ENCODE assay signal across 22 cellular contexts in the genomic region with DNA sequence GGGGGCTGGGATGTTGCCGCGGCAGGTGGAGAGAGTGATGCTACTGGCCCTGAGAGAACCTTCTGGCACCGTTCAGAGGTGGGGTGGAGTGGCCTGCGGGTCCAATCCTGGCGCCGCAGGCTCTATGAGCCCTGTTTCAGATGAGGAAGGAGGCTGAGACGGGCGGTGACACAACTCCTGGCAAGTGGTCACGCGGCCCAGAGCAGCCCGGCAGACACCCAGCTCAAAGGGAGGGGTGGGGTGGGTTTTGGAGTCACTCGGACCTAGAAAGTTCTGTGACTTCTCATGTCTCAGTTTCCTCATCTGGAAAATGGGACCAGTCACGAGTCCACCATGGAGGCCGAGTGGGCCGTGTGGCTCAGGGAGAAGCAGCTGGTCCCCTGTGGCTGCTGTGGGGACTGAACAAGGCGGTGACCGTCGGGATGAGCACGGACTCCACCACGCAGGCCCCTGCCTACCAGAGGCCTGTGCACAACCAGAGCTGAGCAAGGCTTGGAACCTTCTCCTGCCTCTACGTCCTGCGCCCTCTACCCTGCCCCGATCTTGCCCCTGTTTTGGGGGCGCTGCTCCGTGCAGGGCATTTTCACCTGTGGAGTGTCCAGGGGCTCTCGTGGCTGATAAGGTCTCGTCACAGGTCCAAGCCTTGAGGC. TPM values are rescaled to one million over a fixed set of nuclear protein-coding genes. Genes with fewer than 3 reads are reported as not detected.
A peak's percentile ranks its signal among the peaks of the same experiment; 100 is the strongest.
DNase-seq lines count a peak whose midpoint lies in the region; ATAC-seq, FAIRE-seq and TF ChIP-seq lines count a peak whose summit lies in the region.
"Had no signal": no experiment of that assay in that cellular context is flagged by ENCODE, and none has a peak within 500 bp of the region (broad histone marks: within the 10 kb centered on the region; RNA-seq: fewer than 3 reads in every experiment).

No MANE protein-coding gene starts in this region.

- no peak for TF ChIP-seq RAD21 in K562 (CRISPR knock-in tag; conservative IDR thresholded peaks at IDR 0.05 in 1 of 2, IDR thresholded peaks at IDR 0.05 in 1 of 2)

- H3K4me1 ChIP-seq in K562 (replicated peaks in 1 of 2; ENCODE audit: control insufficient read depth in 2 of 2, insufficient read depth in 2 of 2, low read length in 2 of 2) (peaks cover 0 to 54% of the 10 kb centered on the region in 2 experiments; a peak in 3 of 5 replicates), mucosa of stomach (ENCODE audit: control insufficient read depth, insufficient read depth, low read length) (peaks cover 71% of the 10 kb centered on the region), upper lobe of right lung (peaks cover 18% of the 10 kb centered on the region)

- in situ Hi-C loops in K562 (cut with MboI): no loop called here

- H3K9me1 ChIP-seq in K562 (ENCODE audit: control insufficient read depth, insufficient read depth, low read length): no peaks in the 10 kb centered on the region

- ATAC-seq in Right ventricle myocardium superior (ENCODE audit: poor library complexity) (no peak), left cardiac atrium (no peak), K562 (no peak), upper lobe of right lung (peak; percentile 42)
- ATAC-seq: A549; activated CD8-positive, alpha-beta T cell treated with anti-CD3 and anti-CD28 coated beads, Interleukin-2, amount 10 ng/mL, durations not matched to agents 7 days and 5 days; left colon; natural killer cell; stimulated activated naive CD8-positive, alpha-beta T cell treated with anti-CD3 and anti-CD28 coated beads, Interleukin-15, Interleukin-2, amounts not matched to agents 100 U/mL and 50 U/mL, for 24 hours had no signal

- intact Hi-C loops in Right ventricle myocardium superior (cut with DNase I) (no loop called here), left cardiac atrium (cut with DNase I) (no loop called here), K562 (cut with micrococcal nuclease) (no loop called here), upper lobe of right lung (cut with DNase I) (no loop called here)

- no peak for TF ChIP-seq EP300 in K562 (IDR thresholded peaks at IDR 0.05; ENCODE audit: low read length)

- H3K36me3 ChIP-seq in K562 (ENCODE audit: control insufficient read depth, insufficient read depth, low read length): no peaks in the 10 kb centered on the region
- no peaks in the 10 kb centered on the region for H3K36me3 ChIP-seq in mucosa of stomach (ENCODE audit: control insufficient read depth, insufficient read depth, low read length)
- no peaks in the 10 kb centered on the region for H3K36me3 ChIP-seq in upper lobe of right lung
- H3K36me3 ChIP-seq: prostate gland had no signal

- H3K79me2 ChIP-seq in K562 (ENCODE audit: control insufficient read depth, insufficient read depth, low read length): peaks cover 31% of the 10 kb centered on the region

- FAIRE-seq in K562 (lab: Jason Lieb, UNC): no peak
- FAIRE-seq in urothelium cell line (lab: Jason Lieb, UNC): no peak
- FAIRE-seq: A549, GM18507 had no signal

- no peak overlapping the region for H3K4me3 ChIP-seq in K562
- no peak overlapping the region for H3K4me3 ChIP-seq in mucosa of stomach (ENCODE audit: low read length)
- no peak overlapping the region for H3K4me3 ChIP-seq in upper lobe of right lung
- H3K4me3 ChIP-seq: A549, prostate gland had no signal

- BruUV-seq in K562 (replicated peaks; lab: Mats Ljungman, UMichigan): no TSS peak

- H2AFZ ChIP-seq in K562 (ENCODE audit: low read depth, low read length): no peak overlapping the region

- DNase-seq in Right ventricle myocardium superior (peak; percentile 74), left cardiac atrium (no peak), K562 (ENCODE audit: extremely low read depth in 1 of 4, low spot score in 3 of 4) (no peak), upper lobe of right lung (peak; percentile 85), urothelium cell line (ENCODE audit: low spot score) (no peak), COLO829 (ENCODE audit: low spot score) (no peak)
- DNase-seq in stimulated activated naive CD4-positive, alpha-beta T cell treated with Interleukin-2 at 50 U/mL for 16 hours (lab: John Stamatoyannopoulos, UW): no peak
- DNase-seq: activated CD8-positive, alpha-beta T cell treated with anti-CD3 and anti-CD28 coated beads, Interleukin-2, amount 10 ng/mL, durations not matched to agents 7 days and 5 days; CD4-positive, alpha-beta T cell; DMS79; endodermal cell; H9; Kasumi-1; left colon; natural killer cell; NCI-H146; T-helper 1 cell had no signal

- peak overlapping the region in 1 of 2 experiments; percentile 9; a peak in 1 of 4 replicates for H3K9ac ChIP-seq in K562 (ENCODE audit: insufficient read depth in 1 of 2, low read depth in 2 of 2, low read length in 2 of 2)
- peak overlapping the region; percentile 28 for H3K9ac ChIP-seq in mucosa of stomach (ENCODE audit: low read length)

- CTCF ChIA-PET in K562 (lab: Yijun Ruan, JAX; ENCODE audit: low intra/inter-chr PET ratio): no interaction called here

- TF ChIP-seq CTCF in K562 (IDR thresholded peaks at IDR 0.05 in 2 of 3, conservative IDR thresholded peaks at IDR 0.05 in 1 of 3; ENCODE audit: insufficient read depth in 2 of 3, low read depth in 1 of 3, low read length in 3 of 3) (no peak), upper lobe of right lung (IDR thresholded peaks at IDR 0.05) (no peak)

- POLR2A ChIA-PET in K562 (lab: Yijun Ruan, JAX): no interaction called here

- 86% methylated on average over 10 of the region's 27 CpGs for WGBS in K562 (ENCODE audit: insufficient coverage, low coverage, missing lambda C conversion rate)

- H4K20me1 ChIP-seq in K562 (replicated peaks; ENCODE audit: control insufficient read depth, insufficient read depth, low read length): 0 out of 2 replicates have a peak, but pooled peaks cover 3% of the 10 kb centered on the region

- H3K27me3 ChIP-seq in K562 (ENCODE audit: control insufficient read depth in 2 of 2, insufficient read depth in 2 of 2, low read length in 2 of 2) (no peaks in the 10 kb centered on the region), mucosa of stomach (ENCODE audit: control insufficient read depth, insufficient read depth, low read length) (no peaks in the 10 kb centered on the region), upper lobe of right lung (no peaks in the 10 kb centered on the region)

- no peak overlapping the region for H3K4me2 ChIP-seq in K562 (ENCODE audit: insufficient read depth, low read length)
- H3K4me2 ChIP-seq: A549 had no signal

- no peak for TF ChIP-seq POLR2A in K562 (conservative IDR thresholded peaks at IDR 0.05)

- no peak overlapping the region for H3K27ac ChIP-seq in K562 (ENCODE audit: extremely low read depth, low read depth, low read length)
- H3K27ac ChIP-seq in upper lobe of right lung: no peak overlapping the region
- H3K27ac ChIP-seq: A549, prostate gland had no signal

- H3K9me3 ChIP-seq in K562 (replicated peaks; ENCODE audit: control insufficient read depth, insufficient read depth, low read depth, low read length): no peaks in the 10 kb centered on the region
- no peaks in the 10 kb centered on the region for H3K9me3 ChIP-seq in mucosa of stomach (ENCODE audit: control insufficient read depth, low read length)
- no peaks in the 10 kb centered on the region for H3K9me3 ChIP-seq in upper lobe of right lung
- H3K9me3 ChIP-seq: A549, prostate gland had no signal

RNA-seq across cellular contexts. Expression of gene TSPO, which starts 3.7 kb away (rescaled TPM):
- total RNA-seq in Right ventricle myocardium superior (126 TPM), left cardiac atrium (100 to 1,000 TPM in 1 of 2 donors, 10 to 100 TPM in 1; 96.2 to 147 TPM), K562 (2014; rRNA removed) (108 and 141 TPM in 2 replicates), K562 (2014; rRNA removed; fragmentation: Illumina TruSeq; extraction: Trizol) (6.0 and 7.2 TPM in 2 replicates), K562 (2015; rRNA removed; fragmentation: Illumina TruSeq; extraction: Trizol) (25.3 and 29.2 TPM in 2 replicates), K562 (2021) (81.7 and 82.4 TPM in 2 replicates), upper lobe of right lung (185 TPM)
- total RNA-seq in K562 (2011; cell fraction: chromatin; rRNA removed; ENCODE audit: low replicate concordance): 4.2 and 18.3 TPM in 2 replicates
- 30.4 and 33.7 TPM in 2 replicates for total RNA-seq in K562 (2011; cell fraction: nucleolus; rRNA removed)
- 12.2 and 13.5 TPM in 2 replicates for total RNA-seq in K562 (2011; cell fraction: nucleoplasm; rRNA removed)
- polyA plus RNA-seq in K562 (2011; rRNA removed) (29.0 and 49.9 TPM in 2 replicates), K562 (2014; fragmentation: Illumina TruSeq; extraction: Trizol) (11.5 and 38.8 TPM in 2 replicates), K562 (2014; fragmentation: Nextera tagmentation; extraction: Ambion mirVana) (10 to 100 TPM in 1 of 2 experiments, 1 to 10 TPM in 1; 4.9 to 18.0 TPM), K562 (2014; rRNA removed) (126 and 139 TPM in 2 replicates)
- polyA plus RNA-seq in K562 (2011; cell fraction: cytosol; rRNA removed): 81.9 and 251 TPM in 2 replicates
- polyA plus RNA-seq in K562 (2011; cell fraction: nucleus; rRNA removed): 42.5 and 50.8 TPM in 2 replicates
- polyA plus RNA-seq in K562 (2012): 45.5 and 82.4 TPM in 2 replicates
- polyA minus RNA-seq in K562 (2011; rRNA and poly(A)+ RNA removed): 2.7 and 3.9 TPM in 2 replicates
- polyA minus RNA-seq in K562 (2011; cell fraction: cytosol; rRNA and poly(A)+ RNA removed): 15.2 and 30.7 TPM in 2 replicates
- polyA minus RNA-seq in K562 (2011; cell fraction: nucleus; rRNA and poly(A)+ RNA removed): 7.3 and 7.7 TPM in 2 replicates

RNA-seq across cellular contexts. Expression of gene MCAT, which starts 11.8 kb away (rescaled TPM):
- total RNA-seq in Right ventricle myocardium superior (16.9 TPM), left cardiac atrium (10 to 100 TPM; 10.4 to 12.7 TPM), K562 (2014; rRNA removed) (23.7 and 28.4 TPM in 2 replicates), K562 (2014; rRNA removed; fragmentation: Illumina TruSeq; extraction: Trizol) (8.1 and 9.6 TPM in 2 replicates), K562 (2015; rRNA removed; fragmentation: Illumina TruSeq; extraction: Trizol) (11.7 and 12.4 TPM in 2 replicates), K562 (2021) (26.3 and 27.8 TPM in 2 replicates), upper lobe of right lung (12.1 TPM)
- total RNA-seq in K562 (2011; cell fraction: chromatin; rRNA removed; ENCODE audit: low replicate concordance): 25.0 and 49.3 TPM in 2 replicates
- 30.9 and 31.7 TPM in 2 replicates for total RNA-seq in K562 (2011; cell fraction: nucleolus; rRNA removed)
- 31.2 and 31.8 TPM in 2 replicates for total RNA-seq in K562 (2011; cell fraction: nucleoplasm; rRNA removed)
- polyA plus RNA-seq in K562 (2011; rRNA removed) (13.9 and 14.0 TPM in 2 replicates), K562 (2014; fragmentation: Illumina TruSeq; extraction: Trizol) (15.0 TPM in 2 replicates), K562 (2014; fragmentation: Nextera tagmentation; extraction: Ambion mirVana) (1 to 10 TPM; 3.3 to 4.6 TPM), K562 (2014; rRNA removed) (25.3 and 27.7 TPM in 2 replicates)
- 17.7 and 40.8 TPM in 2 replicates for polyA plus RNA-seq in K562 (2011; cell fraction: cytosol; rRNA removed)
- polyA plus RNA-seq in K562 (2011; cell fraction: nucleus; rRNA removed): 13.2 and 14.3 TPM in 2 replicates
- polyA plus RNA-seq in K562 (2012): 12.8 and 15.3 TPM in 2 replicates
- 15.7 and 17.6 TPM in 2 replicates for polyA minus RNA-seq in K562 (2011; rRNA and poly(A)+ RNA removed)
- polyA minus RNA-seq in K562 (2011; cell fraction: cytosol; rRNA and poly(A)+ RNA removed): 9.4 and 11.2 TPM in 2 replicates
- 8.2 and 15.8 TPM in 2 replicates for polyA minus RNA-seq in K562 (2011; cell fraction: nucleus; rRNA and poly(A)+ RNA removed)

RNA-seq across cellular contexts. Expression of gene TTLL12, which starts 31.9 kb away (rescaled TPM):
- 11.1 TPM for total RNA-seq in Right ventricle myocardium superior
- total RNA-seq in left cardiac atrium: 10 to 100 TPM in 1 of 2 donors, 1 to 10 TPM in 1; 9.3 to 10.3 TPM
- 25.0 and 72.9 TPM in 2 replicates for total RNA-seq in K562 (2011; cell fraction: chromatin; rRNA removed; ENCODE audit: low replicate concordance)
- total RNA-seq in K562 (2011; cell fraction: nucleolus; rRNA removed): 53.6 and 60.0 TPM in 2 replicates
- 38.6 and 40.0 TPM in 2 replicates for total RNA-seq in K562 (2011; cell fraction: nucleoplasm; rRNA removed)
- 110 and 158 TPM in 2 replicates for total RNA-seq in K562 (2014; rRNA removed)
- total RNA-seq in K562 (2014; rRNA removed; fragmentation: Illumina TruSeq; extraction: Trizol): 15.6 and 19.4 TPM in 2 replicates
- total RNA-seq in K562 (2015; rRNA removed; fragmentation: Illumina TruSeq; extraction: Trizol): 43.0 and 46.7 TPM in 2 replicates
- total RNA-seq in K562 (2021): 125 and 128 TPM in 2 replicates
- 34.1 and 51.4 TPM in 2 replicates for polyA plus RNA-seq in K562 (2011; rRNA removed)
- polyA plus RNA-seq in K562 (2011; cell fraction: cytosol; rRNA removed): 41.6 and 126 TPM in 2 replicates
- 57.2 and 116 TPM in 2 replicates for polyA plus RNA-seq in K562 (2011; cell fraction: nucleus; rRNA removed)
- 74.1 and 75.9 TPM in 2 replicates for polyA plus RNA-seq in K562 (2012)
- polyA plus RNA-seq in K562 (2014; fragmentation: Illumina TruSeq; extraction: Trizol): 70.4 and 136 TPM in 2 replicates
- 1 to 10 TPM; 1.3 to 1.6 TPM for polyA plus RNA-seq in K562 (2014; fragmentation: Nextera tagmentation; extraction: Ambion mirVana)
- 75.2 and 82.3 TPM in 2 replicates for polyA plus RNA-seq in K562 (2014; rRNA removed)
- polyA minus RNA-seq in K562 (2011; rRNA and poly(A)+ RNA removed): 18.4 and 27.6 TPM in 2 replicates
- polyA minus RNA-seq in K562 (2011; cell fraction: cytosol; rRNA and poly(A)+ RNA removed): 57.8 and 61.9 TPM in 2 replicates
- 24.0 and 25.8 TPM in 2 replicates for polyA minus RNA-seq in K562 (2011; cell fraction: nucleus; rRNA and poly(A)+ RNA removed)
- total RNA-seq in upper lobe of right lung: 20.5 TPM

RNA-seq across cellular contexts. Expression of gene BIK, which starts 44.5 kb away (rescaled TPM):
- not detected for total RNA-seq in Right ventricle myocardium superior
- not detected for total RNA-seq in left cardiac atrium
- total RNA-seq in K562 (2011; cell fraction: chromatin; rRNA removed; ENCODE audit: low replicate concordance): not detected in 2 replicates
- 0.33 TPM in 1 of 2 replicates, not detected in the other for total RNA-seq in K562 (2011; cell fraction: nucleolus; rRNA removed)
- total RNA-seq in K562 (2011; cell fraction: nucleoplasm; rRNA removed): not detected in 2 replicates
- 0.18 and 0.69 TPM in 2 replicates for total RNA-seq in K562 (2014; rRNA removed)
- 0.15 and 0.19 TPM in 2 replicates for total RNA-seq in K562 (2014; rRNA removed; fragmentation: Illumina TruSeq; extraction: Trizol)
- not detected in 2 replicates for total RNA-seq in K562 (2015; rRNA removed; fragmentation: Illumina TruSeq; extraction: Trizol)
- total RNA-seq in K562 (2021): 0.20 and 0.22 TPM in 2 replicates
- polyA plus RNA-seq in K562 (2011; rRNA removed): 0.08 and 0.34 TPM in 2 replicates
- polyA plus RNA-seq in K562 (2011; cell fraction: cytosol; rRNA removed): 0.58 and 0.78 TPM in 2 replicates
- polyA plus RNA-seq in K562 (2011; cell fraction: nucleus; rRNA removed): 0.41 TPM in 1 of 2 replicates, not detected in the other
- polyA plus RNA-seq in K562 (2012): 0.10 and 0.18 TPM in 2 replicates
- polyA plus RNA-seq in K562 (2014; fragmentation: Illumina TruSeq; extraction: Trizol): not detected in 2 replicates
- polyA plus RNA-seq in K562 (2014; fragmentation: Nextera tagmentation; extraction: Ambion mirVana): not detected
- polyA plus RNA-seq in K562 (2014; rRNA removed): 0.23 and 0.28 TPM in 2 replicates
- not detected in 2 replicates for polyA minus RNA-seq in K562 (2011; rRNA and poly(A)+ RNA removed)
- not detected in 2 replicates for polyA minus RNA-seq in K562 (2011; cell fraction: cytosol; rRNA and poly(A)+ RNA removed)
- not detected in 2 replicates for polyA minus RNA-seq in K562 (2011; cell fraction: nucleus; rRNA and poly(A)+ RNA removed)
- total RNA-seq in upper lobe of right lung: 0.87 TPM

Comparison
In these comparisons a context has a peak if more than half of its experiments do, and no peak if none do; other contexts are left out.
1. DNase-seq: peak in Right ventricle myocardium superior (single experiment) and upper lobe of right lung (single experiment); none in left cardiac atrium (single experiment), K562 (0 of 4), stimulated activated naive CD4-positive, alpha-beta T cell treated with Interleukin-2 at 50 U/mL for 16 hours (single experiment), urothelium cell line (single experiment) and COLO829 (single experiment).